ENCODE assay signal across 2 cellular contexts in genomic region chr19:49677232-49677881, GRCh38.
A peak's percentile ranks its signal among the peaks of the same experiment; 100 is the strongest.
TF ChIP-seq lines count a peak whose summit lies in the region.

TSS of gene PRMT1 (plus strand) at chr19:49677271. CDS start at chr19:49677281, 10 bp downstream.

TF ChIP-seq in WTC11, 78 proteins besides CTCF, POLR2A, EP300 and RAD21 (continued from another document and continues in another):
- TF ChIP-seq, protein P1, sequence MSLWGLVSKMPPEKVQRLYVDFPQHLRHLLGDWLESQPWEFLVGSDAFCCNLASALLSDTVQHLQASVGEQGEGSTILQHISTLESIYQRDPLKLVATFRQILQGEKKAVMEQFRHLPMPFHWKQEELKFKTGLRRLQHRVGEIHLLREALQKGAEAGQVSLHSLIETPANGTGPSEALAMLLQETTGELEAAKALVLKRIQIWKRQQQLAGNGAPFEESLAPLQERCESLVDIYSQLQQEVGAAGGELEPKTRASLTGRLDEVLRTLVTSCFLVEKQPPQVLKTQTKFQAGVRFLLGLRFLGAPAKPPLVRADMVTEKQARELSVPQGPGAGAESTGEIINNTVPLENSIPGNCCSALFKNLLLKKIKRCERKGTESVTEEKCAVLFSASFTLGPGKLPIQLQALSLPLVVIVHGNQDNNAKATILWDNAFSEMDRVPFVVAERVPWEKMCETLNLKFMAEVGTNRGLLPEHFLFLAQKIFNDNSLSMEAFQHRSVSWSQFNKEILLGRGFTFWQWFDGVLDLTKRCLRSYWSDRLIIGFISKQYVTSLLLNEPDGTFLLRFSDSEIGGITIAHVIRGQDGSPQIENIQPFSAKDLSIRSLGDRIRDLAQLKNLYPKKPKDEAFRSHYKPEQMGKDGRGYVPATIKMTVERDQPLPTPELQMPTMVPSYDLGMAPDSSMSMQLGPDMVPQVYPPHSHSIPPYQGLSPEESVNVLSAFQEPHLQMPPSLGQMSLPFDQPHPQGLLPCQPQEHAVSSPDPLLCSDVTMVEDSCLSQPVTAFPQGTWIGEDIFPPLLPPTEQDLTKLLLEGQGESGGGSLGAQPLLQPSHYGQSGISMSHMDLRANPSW (CRISPR knock-in tag; conservative IDR thresholded peaks at IDR 0.05; ENCODE audit: low read depth) = 0 out of 2 replicates have a peak, but pooled peaks have one; percentile 43
- no peak for TF ChIP-seq TCF7 (CRISPR knock-in tag; IDR thresholded peaks at IDR 0.05; ENCODE audit: low read depth)
- no peak for TF ChIP-seq ZNF425 (CRISPR knock-in tag; conservative IDR thresholded peaks at IDR 0.05)
- TF ChIP-seq TEAD4 (CRISPR knock-in tag; IDR thresholded peaks at IDR 0.05) = no peak
- TF ChIP-seq ZMAT4 (CRISPR knock-in tag; IDR thresholded peaks at IDR 0.05) = peak; percentile 93; the same call in 1 of the 2 replicates
- TF ChIP-seq, protein P2, sequence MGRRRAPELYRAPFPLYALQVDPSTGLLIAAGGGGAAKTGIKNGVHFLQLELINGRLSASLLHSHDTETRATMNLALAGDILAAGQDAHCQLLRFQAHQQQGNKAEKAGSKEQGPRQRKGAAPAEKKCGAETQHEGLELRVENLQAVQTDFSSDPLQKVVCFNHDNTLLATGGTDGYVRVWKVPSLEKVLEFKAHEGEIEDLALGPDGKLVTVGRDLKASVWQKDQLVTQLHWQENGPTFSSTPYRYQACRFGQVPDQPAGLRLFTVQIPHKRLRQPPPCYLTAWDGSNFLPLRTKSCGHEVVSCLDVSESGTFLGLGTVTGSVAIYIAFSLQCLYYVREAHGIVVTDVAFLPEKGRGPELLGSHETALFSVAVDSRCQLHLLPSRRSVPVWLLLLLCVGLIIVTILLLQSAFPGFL (CRISPR knock-in tag; IDR thresholded peaks at IDR 0.05; ENCODE audit: borderline replicate concordance) = no peak
- no peak for TF ChIP-seq ZNF232 (CRISPR knock-in tag; IDR thresholded peaks at IDR 0.05)
- TF ChIP-seq CBFB (CRISPR knock-in tag; IDR thresholded peaks at IDR 0.05; ENCODE audit: low read depth) = no peak
- TF ChIP-seq, protein P3, sequence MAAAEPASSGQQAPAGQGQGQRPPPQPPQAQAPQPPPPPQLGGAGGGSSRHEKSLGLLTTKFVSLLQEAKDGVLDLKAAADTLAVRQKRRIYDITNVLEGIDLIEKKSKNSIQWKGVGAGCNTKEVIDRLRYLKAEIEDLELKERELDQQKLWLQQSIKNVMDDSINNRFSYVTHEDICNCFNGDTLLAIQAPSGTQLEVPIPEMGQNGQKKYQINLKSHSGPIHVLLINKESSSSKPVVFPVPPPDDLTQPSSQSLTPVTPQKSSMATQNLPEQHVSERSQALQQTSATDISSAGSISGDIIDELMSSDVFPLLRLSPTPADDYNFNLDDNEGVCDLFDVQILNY (CRISPR knock-in tag; IDR thresholded peaks at IDR 0.05) = peak; percentile 66
- no peak for TF ChIP-seq ZNF263 (CRISPR knock-in tag; IDR thresholded peaks at IDR 0.05; ENCODE audit: low read depth)
- TF ChIP-seq, protein P4, sequence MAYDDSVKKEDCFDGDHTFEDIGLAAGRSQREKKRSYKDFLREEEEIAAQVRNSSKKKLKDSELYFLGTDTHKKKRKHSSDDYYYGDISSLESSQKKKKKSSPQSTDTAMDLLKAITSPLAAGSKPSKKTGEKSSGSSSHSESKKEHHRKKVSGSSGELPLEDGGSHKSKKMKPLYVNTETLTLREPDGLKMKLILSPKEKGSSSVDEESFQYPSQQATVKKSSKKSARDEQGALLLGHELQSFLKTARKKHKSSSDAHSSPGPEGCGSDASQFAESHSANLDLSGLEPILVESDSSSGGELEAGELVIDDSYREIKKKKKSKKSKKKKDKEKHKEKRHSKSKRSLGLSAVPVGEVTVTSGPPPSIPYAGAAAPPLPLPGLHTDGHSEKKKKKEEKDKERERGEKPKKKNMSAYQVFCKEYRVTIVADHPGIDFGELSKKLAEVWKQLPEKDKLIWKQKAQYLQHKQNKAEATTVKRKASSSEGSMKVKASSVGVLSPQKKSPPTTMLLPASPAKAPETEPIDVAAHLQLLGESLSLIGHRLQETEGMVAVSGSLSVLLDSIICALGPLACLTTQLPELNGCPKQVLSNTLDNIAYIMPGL (CRISPR knock-in tag; IDR thresholded peaks at IDR 0.05) = peak; percentile 61; the same call in 1 of the 2 replicates
- no peak for TF ChIP-seq NR1H2 (CRISPR knock-in tag; IDR thresholded peaks at IDR 0.05)

TF ChIP-seq in H1, 55 proteins besides CTCF, POLR2A, EP300 and RAD21 (continued from another document and continues in another):
- no peak for TF ChIP-seq RNF2 (IDR thresholded peaks at IDR 0.05; ENCODE audit: borderline replicate concordance, low read depth, low read length, missing control alignments, poor library complexity, severe bottlenecking)
- no peak for TF ChIP-seq CBX8 (IDR thresholded peaks at IDR 0.05; ENCODE audit: borderline replicate concordance, low read depth, low read length)
- no peak for TF ChIP-seq BACH1 (IDR thresholded peaks at IDR 0.05; ENCODE audit: low read length)
- TF ChIP-seq CBX5 (IDR thresholded peaks at IDR 0.05; ENCODE audit: low read depth, low read length) = no peak
- no peak for TF ChIP-seq SP4 (IDR thresholded peaks at IDR 0.05; ENCODE audit: low read length)
- TF ChIP-seq SIRT6 (IDR thresholded peaks at IDR 0.05; ENCODE audit: low read length) = no peak
- peak; percentile 99 for TF ChIP-seq PHF8 (conservative IDR thresholded peaks at IDR 0.05; ENCODE audit: low read depth, low read length)
- no peak for TF ChIP-seq TEAD4 (IDR thresholded peaks at IDR 0.05; ENCODE audit: low read depth, low read length)
- TF ChIP-seq, protein P5, sequence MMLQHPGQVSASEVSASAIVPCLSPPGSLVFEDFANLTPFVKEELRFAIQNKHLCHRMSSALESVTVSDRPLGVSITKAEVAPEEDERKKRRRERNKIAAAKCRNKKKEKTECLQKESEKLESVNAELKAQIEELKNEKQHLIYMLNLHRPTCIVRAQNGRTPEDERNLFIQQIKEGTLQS (IDR thresholded peaks at IDR 0.05; ENCODE audit: insufficient read depth, low read depth, low read length) = no peak
- no peak for TF ChIP-seq SIX5 (IDR thresholded peaks at IDR 0.05; ENCODE audit: low read depth, low read length)
- TF ChIP-seq POU5F1 (IDR thresholded peaks at IDR 0.05; ENCODE audit: low read depth, low read length) = no peak
- no peak for TF ChIP-seq SAP30 (IDR thresholded peaks at IDR 0.05; ENCODE audit: insufficient read depth, insufficient replicate concordance, low read length)
- peak; percentile 37 for TF ChIP-seq KDM4A (IDR thresholded peaks at IDR 0.05; ENCODE audit: low read depth, low read length, severe bottlenecking)
- TF ChIP-seq GTF2F1 (IDR thresholded peaks at IDR 0.05; ENCODE audit: borderline replicate concordance, low read depth, low read length) = no peak
- TF ChIP-seq CHD1 (IDR thresholded peaks at IDR 0.05; ENCODE audit: low read depth, low read length) = peak; percentile 60; the same call in 1 of the 2 replicates
- peak; percentile 95 for TF ChIP-seq POLR2AphosphoS5 (IDR thresholded peaks at IDR 0.05; ENCODE audit: low read depth, low read length)
- TF ChIP-seq SP1 (IDR thresholded peaks at IDR 0.05; ENCODE audit: low read depth, low read length) = no peak
- TF ChIP-seq TAF1 (IDR thresholded peaks at IDR 0.05; ENCODE audit: low read depth, low read length) = peak; percentile 90
- TF ChIP-seq CHD2 (IDR thresholded peaks at IDR 0.05; ENCODE audit: low read length) = no peak
- TF ChIP-seq SUZ12 (IDR thresholded peaks at IDR 0.05; ENCODE audit: low read length) = no peak
- TF ChIP-seq BRCA1 (IDR thresholded peaks at IDR 0.05; ENCODE audit: low read depth, low read length) = peak; percentile 38; the same call in 1 of the 2 replicates
- TF ChIP-seq TBP (IDR thresholded peaks at IDR 0.05; ENCODE audit: low read depth, low read length) = no peak
- no peak for TF ChIP-seq RBBP5 (IDR thresholded peaks at IDR 0.05; ENCODE audit: borderline replicate concordance, low read depth, low read length)
- peak; percentile 97 for TF ChIP-seq MAX (IDR thresholded peaks at IDR 0.05)
- TF ChIP-seq SRF (IDR thresholded peaks at IDR 0.05; ENCODE audit: low read depth, low read length) = no peak
- peak; percentile 61 for TF ChIP-seq TAF7 (optimal IDR thresholded peaks at IDR 0.05; ENCODE audit: borderline replicate concordance, low read depth, low read length)
- TF ChIP-seq MAFK (IDR thresholded peaks at IDR 0.05; ENCODE audit: low read depth, low read length) = no peak
- no peak for TF ChIP-seq JUN (IDR thresholded peaks at IDR 0.05; ENCODE audit: low read depth, low read length)
- no peak for TF ChIP-seq NANOG (IDR thresholded peaks at IDR 0.05; ENCODE audit: insufficient read depth, low read depth, low read length, poor library complexity, severe bottlenecking)
- no peak for TF ChIP-seq NRF1 (IDR thresholded peaks at IDR 0.05; ENCODE audit: low read depth, low read length)
- TF ChIP-seq, protein P6, sequence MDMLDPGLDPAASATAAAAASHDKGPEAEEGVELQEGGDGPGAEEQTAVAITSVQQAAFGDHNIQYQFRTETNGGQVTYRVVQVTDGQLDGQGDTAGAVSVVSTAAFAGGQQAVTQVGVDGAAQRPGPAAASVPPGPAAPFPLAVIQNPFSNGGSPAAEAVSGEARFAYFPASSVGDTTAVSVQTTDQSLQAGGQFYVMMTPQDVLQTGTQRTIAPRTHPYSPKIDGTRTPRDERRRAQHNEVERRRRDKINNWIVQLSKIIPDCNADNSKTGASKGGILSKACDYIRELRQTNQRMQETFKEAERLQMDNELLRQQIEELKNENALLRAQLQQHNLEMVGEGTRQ (IDR thresholded peaks at IDR 0.05; ENCODE audit: low read length) = peak; percentile 68
- no peak for TF ChIP-seq RFX5 (IDR thresholded peaks at IDR 0.05; ENCODE audit: borderline replicate concordance, low read depth, low read length)
- TF ChIP-seq RXRA (IDR thresholded peaks at IDR 0.05; ENCODE audit: insufficient read depth, low read depth, low read length) = no peak
- TF ChIP-seq TCF12 (IDR thresholded peaks at IDR 0.05; ENCODE audit: low read depth, low read length) = no peak
- no peak for TF ChIP-seq FOSL1 (IDR thresholded peaks at IDR 0.05; ENCODE audit: insufficient read depth, low read depth, low read length)
- TF ChIP-seq CTBP2 (IDR thresholded peaks at IDR 0.05; ENCODE audit: borderline replicate concordance, insufficient read depth, insufficient read length, low read length) = no peak
- TF ChIP-seq KDM1A (IDR thresholded peaks at IDR 0.05; ENCODE audit: borderline replicate concordance, low read length) = no peak
- TF ChIP-seq, protein P7, sequence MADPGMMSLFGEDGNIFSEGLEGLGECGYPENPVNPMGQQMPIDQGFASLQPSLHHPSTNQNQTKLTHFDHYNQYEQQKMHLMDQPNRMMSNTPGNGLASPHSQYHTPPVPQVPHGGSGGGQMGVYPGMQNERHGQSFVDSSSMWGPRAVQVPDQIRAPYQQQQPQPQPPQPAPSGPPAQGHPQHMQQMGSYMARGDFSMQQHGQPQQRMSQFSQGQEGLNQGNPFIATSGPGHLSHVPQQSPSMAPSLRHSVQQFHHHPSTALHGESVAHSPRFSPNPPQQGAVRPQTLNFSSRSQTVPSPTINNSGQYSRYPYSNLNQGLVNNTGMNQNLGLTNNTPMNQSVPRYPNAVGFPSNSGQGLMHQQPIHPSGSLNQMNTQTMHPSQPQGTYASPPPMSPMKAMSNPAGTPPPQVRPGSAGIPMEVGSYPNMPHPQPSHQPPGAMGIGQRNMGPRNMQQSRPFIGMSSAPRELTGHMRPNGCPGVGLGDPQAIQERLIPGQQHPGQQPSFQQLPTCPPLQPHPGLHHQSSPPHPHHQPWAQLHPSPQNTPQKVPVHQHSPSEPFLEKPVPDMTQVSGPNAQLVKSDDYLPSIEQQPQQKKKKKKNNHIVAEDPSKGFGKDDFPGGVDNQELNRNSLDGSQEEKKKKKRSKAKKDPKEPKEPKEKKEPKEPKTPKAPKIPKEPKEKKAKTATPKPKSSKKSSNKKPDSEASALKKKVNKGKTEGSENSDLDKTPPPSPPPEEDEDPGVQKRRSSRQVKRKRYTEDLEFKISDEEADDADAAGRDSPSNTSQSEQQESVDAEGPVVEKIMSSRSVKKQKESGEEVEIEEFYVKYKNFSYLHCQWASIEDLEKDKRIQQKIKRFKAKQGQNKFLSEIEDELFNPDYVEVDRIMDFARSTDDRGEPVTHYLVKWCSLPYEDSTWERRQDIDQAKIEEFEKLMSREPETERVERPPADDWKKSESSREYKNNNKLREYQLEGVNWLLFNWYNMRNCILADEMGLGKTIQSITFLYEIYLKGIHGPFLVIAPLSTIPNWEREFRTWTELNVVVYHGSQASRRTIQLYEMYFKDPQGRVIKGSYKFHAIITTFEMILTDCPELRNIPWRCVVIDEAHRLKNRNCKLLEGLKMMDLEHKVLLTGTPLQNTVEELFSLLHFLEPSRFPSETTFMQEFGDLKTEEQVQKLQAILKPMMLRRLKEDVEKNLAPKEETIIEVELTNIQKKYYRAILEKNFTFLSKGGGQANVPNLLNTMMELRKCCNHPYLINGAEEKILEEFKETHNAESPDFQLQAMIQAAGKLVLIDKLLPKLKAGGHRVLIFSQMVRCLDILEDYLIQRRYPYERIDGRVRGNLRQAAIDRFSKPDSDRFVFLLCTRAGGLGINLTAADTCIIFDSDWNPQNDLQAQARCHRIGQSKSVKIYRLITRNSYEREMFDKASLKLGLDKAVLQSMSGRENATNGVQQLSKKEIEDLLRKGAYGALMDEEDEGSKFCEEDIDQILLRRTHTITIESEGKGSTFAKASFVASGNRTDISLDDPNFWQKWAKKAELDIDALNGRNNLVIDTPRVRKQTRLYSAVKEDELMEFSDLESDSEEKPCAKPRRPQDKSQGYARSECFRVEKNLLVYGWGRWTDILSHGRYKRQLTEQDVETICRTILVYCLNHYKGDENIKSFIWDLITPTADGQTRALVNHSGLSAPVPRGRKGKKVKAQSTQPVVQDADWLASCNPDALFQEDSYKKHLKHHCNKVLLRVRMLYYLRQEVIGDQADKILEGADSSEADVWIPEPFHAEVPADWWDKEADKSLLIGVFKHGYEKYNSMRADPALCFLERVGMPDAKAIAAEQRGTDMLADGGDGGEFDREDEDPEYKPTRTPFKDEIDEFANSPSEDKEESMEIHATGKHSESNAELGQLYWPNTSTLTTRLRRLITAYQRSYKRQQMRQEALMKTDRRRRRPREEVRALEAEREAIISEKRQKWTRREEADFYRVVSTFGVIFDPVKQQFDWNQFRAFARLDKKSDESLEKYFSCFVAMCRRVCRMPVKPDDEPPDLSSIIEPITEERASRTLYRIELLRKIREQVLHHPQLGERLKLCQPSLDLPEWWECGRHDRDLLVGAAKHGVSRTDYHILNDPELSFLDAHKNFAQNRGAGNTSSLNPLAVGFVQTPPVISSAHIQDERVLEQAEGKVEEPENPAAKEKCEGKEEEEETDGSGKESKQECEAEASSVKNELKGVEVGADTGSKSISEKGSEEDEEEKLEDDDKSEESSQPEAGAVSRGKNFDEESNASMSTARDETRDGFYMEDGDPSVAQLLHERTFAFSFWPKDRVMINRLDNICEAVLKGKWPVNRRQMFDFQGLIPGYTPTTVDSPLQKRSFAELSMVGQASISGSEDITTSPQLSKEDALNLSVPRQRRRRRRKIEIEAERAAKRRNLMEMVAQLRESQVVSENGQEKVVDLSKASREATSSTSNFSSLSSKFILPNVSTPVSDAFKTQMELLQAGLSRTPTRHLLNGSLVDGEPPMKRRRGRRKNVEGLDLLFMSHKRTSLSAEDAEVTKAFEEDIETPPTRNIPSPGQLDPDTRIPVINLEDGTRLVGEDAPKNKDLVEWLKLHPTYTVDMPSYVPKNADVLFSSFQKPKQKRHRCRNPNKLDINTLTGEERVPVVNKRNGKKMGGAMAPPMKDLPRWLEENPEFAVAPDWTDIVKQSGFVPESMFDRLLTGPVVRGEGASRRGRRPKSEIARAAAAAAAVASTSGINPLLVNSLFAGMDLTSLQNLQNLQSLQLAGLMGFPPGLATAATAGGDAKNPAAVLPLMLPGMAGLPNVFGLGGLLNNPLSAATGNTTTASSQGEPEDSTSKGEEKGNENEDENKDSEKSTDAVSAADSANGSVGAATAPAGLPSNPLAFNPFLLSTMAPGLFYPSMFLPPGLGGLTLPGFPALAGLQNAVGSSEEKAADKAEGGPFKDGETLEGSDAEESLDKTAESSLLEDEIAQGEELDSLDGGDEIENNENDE (IDR thresholded peaks at IDR 0.05; ENCODE audit: insufficient replicate concordance, low read length) = no peak
- no peak for TF ChIP-seq EGR1 (IDR thresholded peaks at IDR 0.05; ENCODE audit: borderline replicate concordance, low read depth, low read length)
